In genomic region chr6:15734118-15734897, GRCh38 we compare ENCODE assay signal across 12 cellular contexts.
"Had no signal": no experiment of that assay in that cellular context is flagged by ENCODE, and none has a peak within 500 bp of the region (broad histone marks: within the 10 kb centered on the region; RNA-seq: fewer than 3 reads in every experiment).

No MANE protein-coding gene starts in this region.

- H3K9me3 ChIP-seq: ascending aorta, spleen, thoracic aorta, upper lobe of right lung had no signal

- ATAC-seq: sciatic nerve, upper lobe of right lung had no signal

- H3K27me3 ChIP-seq: ascending aorta, upper lobe of right lung had no signal

- H3K4me3 Mint-ChIP-seq: activated naive CD4-positive, alpha-beta T cell treated with anti-CD3 and anti-CD28 coated beads, Interleukin-2, amount 10 ng/mL, durations not matched to agents 7 days and 5 days; immature natural killer cell had no signal

- H3K4me1 Mint-ChIP-seq: immature natural killer cell had no signal

- H3K9me3 Mint-ChIP-seq: activated naive CD4-positive, alpha-beta T cell treated with anti-CD3 and anti-CD28 coated beads, Interleukin-2, amount 10 ng/mL, durations not matched to agents 7 days and 5 days; immature natural killer cell had no signal

- H3K4me3 ChIP-seq: ascending aorta, spleen, thoracic aorta, upper lobe of right lung had no signal

- DNase-seq: activated CD8-positive, alpha-beta memory T cell treated with anti-CD3 and anti-CD28 coated beads for 24 hours; activated naive CD4-positive, alpha-beta T cell treated with anti-CD3 and anti-CD28 coated beads, Interleukin-2, amount 10 ng/mL, durations not matched to agents 7 days and 5 days; foreskin melanocyte; immature natural killer cell; nephron progenitor cell; spleen; upper lobe of right lung had no signal

- H3K36me3 ChIP-seq: ascending aorta, spleen, thoracic aorta, upper lobe of right lung had no signal

- H3K27ac Mint-ChIP-seq: activated naive CD4-positive, alpha-beta T cell treated with anti-CD3 and anti-CD28 coated beads, Interleukin-2, amount 10 ng/mL, durations not matched to agents 7 days and 5 days; immature natural killer cell had no signal

- H3K4me1 ChIP-seq: ascending aorta, spleen, upper lobe of right lung had no signal

- H3K36me3 Mint-ChIP-seq: activated naive CD4-positive, alpha-beta T cell treated with anti-CD3 and anti-CD28 coated beads, Interleukin-2, amount 10 ng/mL, durations not matched to agents 7 days and 5 days; immature natural killer cell had no signal

- H3K27ac ChIP-seq: ascending aorta, epithelial cell of prostate, spleen, thoracic aorta, upper lobe of right lung, VCaP had no signal
